14 cellular contexts compared by ENCODE assay signal in genomic region chr7:18895456-18895855, GRCh38.
A peak's percentile ranks its signal among the peaks of the same experiment; 100 is the strongest.
DNase-seq lines count a peak whose midpoint lies in the region; ATAC-seq, FAIRE-seq and TF ChIP-seq lines count a peak whose summit lies in the region.
"Had no signal": no experiment of that assay in that cellular context is flagged by ENCODE, and none has a peak within 500 bp of the region (broad histone marks: within the 10 kb centered on the region; RNA-seq: fewer than 3 reads in every experiment).

No MANE protein-coding gene starts in this region.

- H3K4me3 ChIP-seq in epithelial cell of proximal tubule (ENCODE audit: low read depth, low read length): no peak overlapping the region
- no peak overlapping the region for H3K4me3 ChIP-seq in osteoblast (ENCODE audit: insufficient read depth, low read length)
- no peak overlapping the region for H3K4me3 ChIP-seq in esophagus squamous epithelium
- H3K4me3 ChIP-seq: K562 had no signal

- TF ChIP-seq CTCF in epithelial cell of proximal tubule (conservative IDR thresholded peaks at IDR 0.05; ENCODE audit: low read depth, low read length) (no peak), osteoblast (IDR thresholded peaks at IDR 0.05; ENCODE audit: extremely low read depth, low read depth, low read length) (no peak), esophagus squamous epithelium (IDR thresholded peaks at IDR 0.05) (no peak)

- CTCF ChIA-PET in activated CD4-positive, alpha-beta memory T cell treated with anti-CD3 and anti-CD28 coated beads for 36 hours (lab: Charles Lee): no interaction called here

- no peaks in the 10 kb centered on the region for H3K79me2 ChIP-seq in osteoblast (ENCODE audit: insufficient read depth, low read length)

- H3K4me2 ChIP-seq in osteoblast (ENCODE audit: insufficient read depth, low read length): peak overlapping the region; percentile 71

- no peaks in the 10 kb centered on the region for H3K36me3 Mint-ChIP-seq in activated T-cell treated with anti-CD3 and anti-CD28 coated beads, Interleukin-2, amount 50 U/mL, for 4 hours (ENCODE audit: insufficient read depth)
- no peaks in the 10 kb centered on the region for H3K36me3 Mint-ChIP-seq in activated CD4-positive, alpha-beta memory T cell treated with anti-CD3 and anti-CD28 coated beads for 36 hours

- no peak for TF ChIP-seq POLR2A in esophagus squamous epithelium (IDR thresholded peaks at IDR 0.05)

- ATAC-seq in activated T-cell treated with anti-CD3 and anti-CD28 coated beads, Interleukin-2, amount 50 U/mL, for 4 hours: no peak
- ATAC-seq: K562, left ventricle myocardium superior had no signal

- H3K27ac ChIP-seq in osteoblast (ENCODE audit: low read depth, low read length): peak overlapping the region; percentile 70
- H3K27ac ChIP-seq in esophagus squamous epithelium: peak overlapping the region in 2 of 4 donors; percentile 21 to 29

- H3K27me3 ChIP-seq in osteoblast (ENCODE audit: insufficient read depth, low read length) (no peaks in the 10 kb centered on the region), esophagus squamous epithelium (no peaks in the 10 kb centered on the region)

- no peak overlapping the region for H3K4me3 Mint-ChIP-seq in activated T-cell treated with anti-CD3 and anti-CD28 coated beads, Interleukin-2, amount 50 U/mL, for 4 hours
- H3K4me3 Mint-ChIP-seq in activated CD4-positive, alpha-beta memory T cell treated with anti-CD3 and anti-CD28 coated beads for 36 hours: no peak overlapping the region

- H3K27ac Mint-ChIP-seq in activated CD4-positive, alpha-beta memory T cell treated with anti-CD3 and anti-CD28 coated beads for 36 hours: no peak overlapping the region

- H3K9me3 Mint-ChIP-seq in activated T-cell treated with anti-CD3 and anti-CD28 coated beads, Interleukin-2, amount 50 U/mL, for 4 hours: peaks cover 3% of the 10 kb centered on the region
- no peaks in the 10 kb centered on the region for H3K9me3 Mint-ChIP-seq in activated CD4-positive, alpha-beta memory T cell treated with anti-CD3 and anti-CD28 coated beads for 36 hours

- intact Hi-C loops in activated CD4-positive, alpha-beta memory T cell treated with anti-CD3 and anti-CD28 coated beads for 36 hours (cut with micrococcal nuclease): no loop called here
- intact Hi-C loops in esophagus squamous epithelium (cut with DNase I): no loop called here

- no peaks in the 10 kb centered on the region for H3K9me3 ChIP-seq in osteoblast (ENCODE audit: low read depth, low read length)
- no peaks in the 10 kb centered on the region for H3K9me3 ChIP-seq in esophagus squamous epithelium

- H3K36me3 ChIP-seq in osteoblast (ENCODE audit: insufficient read depth, low read length) (no peaks in the 10 kb centered on the region), esophagus squamous epithelium (no peaks in the 10 kb centered on the region)

- peak overlapping the region; percentile 61 for H2AFZ ChIP-seq in osteoblast (ENCODE audit: low read length)

- H3K4me1 Mint-ChIP-seq in activated T-cell treated with anti-CD3 and anti-CD28 coated beads, Interleukin-2, amount 50 U/mL, for 4 hours (ENCODE audit: low read depth): no peaks in the 10 kb centered on the region
- H3K4me1 Mint-ChIP-seq in activated CD4-positive, alpha-beta memory T cell treated with anti-CD3 and anti-CD28 coated beads for 36 hours (ENCODE audit: low read depth): no peaks in the 10 kb centered on the region

- POLR2A ChIA-PET in activated CD4-positive, alpha-beta memory T cell treated with anti-CD3 and anti-CD28 coated beads for 36 hours (lab: Charles Lee): no interaction called here

- no peaks in the 10 kb centered on the region for H4K20me1 ChIP-seq in osteoblast (ENCODE audit: insufficient read depth, low read length)

- peak; percentile 93 for FAIRE-seq in RCC 7860 (lab: Jason Lieb, UNC)
- FAIRE-seq: K562 had no signal

- H3K4me1 ChIP-seq in osteoblast (ENCODE audit: insufficient read depth, low read length) (peaks cover 27% of the 10 kb centered on the region), esophagus squamous epithelium (peaks cover 0 to 23% (median 0%) of the 10 kb centered on the region in 3 donors)

- peak; percentile 77 for DNase-seq in EH (ENCODE audit: low read depth)
- peak; percentile 79 for DNase-seq in RCC 7860 (ENCODE audit: low spot score)
- peak; percentile 39 for DNase-seq in epithelial cell of proximal tubule (ENCODE audit: low read depth)
- no peak for DNase-seq in osteoblast (ENCODE audit: insufficient read length, low spot score, missing footprints)
- no peak for DNase-seq in activated T-cell treated with anti-CD3 and anti-CD28 coated beads, Interleukin-2, amount 50 U/mL, for 4 hours
- DNase-seq in activated CD4-positive, alpha-beta memory T cell treated with anti-CD3 and anti-CD28 coated beads for 36 hours: no peak
- no peak for DNase-seq in esophagus squamous epithelium (lab: John Stamatoyannopoulos, UW)
- DNase-seq in cerebellum (ENCODE audit: low spot score): no peak
- DNase-seq: activated T-cell treated with anti-CD3 and anti-CD28 coated beads, Interleukin-2, amount 50 U/mL, for 1 hour; foreskin melanocyte; left ventricle myocardium superior; NCI-H2081; nucleus accumbens had no signal

- no peaks in the 10 kb centered on the region for H3K27me3 Mint-ChIP-seq in activated T-cell treated with anti-CD3 and anti-CD28 coated beads, Interleukin-2, amount 50 U/mL, for 4 hours (ENCODE audit: low read depth)
- H3K27me3 Mint-ChIP-seq in activated CD4-positive, alpha-beta memory T cell treated with anti-CD3 and anti-CD28 coated beads for 36 hours: no peaks in the 10 kb centered on the region

- 33 to 37% methylated on average over 3 of the region's 3 CpGs for WGBS in esophagus squamous epithelium, 2 donors

Comparison
In these comparisons a context has a peak if more than half of its experiments do, and no peak if none do; other contexts are left out.
1. DNase-seq: peak in EH (single experiment), RCC 7860 (single experiment) and epithelial cell of proximal tubule (single experiment); none in osteoblast (single experiment), activated T-cell treated with anti-CD3 and anti-CD28 coated beads, Interleukin-2, amount 50 U/mL, for 4 hours (single experiment), activated CD4-positive, alpha-beta memory T cell treated with anti-CD3 and anti-CD28 coated beads for 36 hours (single experiment), esophagus squamous epithelium (single experiment) and cerebellum (single experiment).